Comparison of ENCODE assay signal across 9 cellular contexts in the genomic region with DNA sequence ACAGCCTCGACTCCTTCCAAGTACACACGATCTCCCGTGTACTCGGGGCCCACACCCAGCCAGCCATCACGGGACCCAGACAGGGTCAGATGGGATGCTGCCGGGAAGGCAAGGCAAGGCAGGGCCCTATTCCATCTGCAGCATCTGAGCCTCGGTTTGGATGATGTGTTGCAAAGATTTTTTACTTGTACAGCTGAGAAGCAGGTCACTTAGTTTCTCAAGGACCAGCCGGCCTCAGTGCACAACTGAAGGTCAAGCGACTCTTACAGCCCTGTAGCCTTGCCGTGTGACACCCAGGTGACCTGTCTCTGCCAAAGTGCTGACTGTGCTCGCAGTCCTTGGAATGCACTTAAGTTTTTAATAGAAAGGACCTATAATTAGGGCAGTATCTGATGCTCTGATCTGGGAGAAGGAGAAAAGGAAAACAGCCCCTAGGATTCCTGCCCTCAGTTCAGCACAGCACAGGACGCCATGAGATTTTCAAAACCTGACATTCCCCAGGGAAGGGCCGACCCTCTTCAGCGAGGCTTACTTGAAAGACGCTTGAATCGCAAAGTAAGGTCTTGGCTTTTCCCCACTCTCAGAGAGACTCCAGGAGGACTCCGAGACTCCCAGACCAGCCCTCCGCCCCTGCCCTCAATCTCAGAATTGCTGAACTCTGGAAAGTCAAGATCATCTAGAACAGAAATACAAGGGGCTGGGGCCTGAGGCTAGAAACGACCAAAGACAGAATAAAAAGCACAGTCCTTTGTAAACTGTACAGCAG. TPM values are rescaled to one million over a fixed set of nuclear protein-coding genes. Genes with fewer than 3 reads are reported as not detected.
DNase-seq lines count a peak whose midpoint lies in the region; ATAC-seq, FAIRE-seq and TF ChIP-seq lines count a peak whose summit lies in the region.
"Had no signal": no experiment of that assay in that cellular context is flagged by ENCODE, and none has a peak within 500 bp of the region (broad histone marks: within the 10 kb centered on the region; RNA-seq: fewer than 3 reads in every experiment).

No MANE protein-coding gene starts in this region.

- H2AFZ ChIP-seq in mesenchymal stem cell (ENCODE audit: low read depth, low read length), result no peak overlapping the region

- H3K27ac ChIP-seq in mesenchymal stem cell (ENCODE audit: low read length, poor library complexity, severe bottlenecking), result no peak overlapping the region
- H3K27ac ChIP-seq: WERI-Rb-1 had no signal

- H3K4me1 ChIP-seq in mesenchymal stem cell (ENCODE audit: control insufficient read depth, insufficient read depth, low read depth, low read length), result peaks cover 16% of the 10 kb centered on the region

- H3K27me3 ChIP-seq in bronchial epithelial cell (ENCODE audit: control insufficient read depth, insufficient read depth, low read length), result no peaks in the 10 kb centered on the region
- no peaks in the 10 kb centered on the region for H3K27me3 ChIP-seq in mesenchymal stem cell (ENCODE audit: control insufficient read depth in 1 of 2, insufficient read depth in 1 of 2, low read length in 2 of 2)

- no peak overlapping the region for H3K4ac ChIP-seq in mesenchymal stem cell (ENCODE audit: low read depth in 1 of 2, low read length in 2 of 2)

- no peak for FAIRE-seq in bronchial epithelial cell (lab: Jason Lieb, UNC)

- H4K8ac ChIP-seq in mesenchymal stem cell (ENCODE audit: low read length), result no peak overlapping the region

- no peak overlapping the region for H3K27ac Mint-ChIP-seq in activated T-cell treated with anti-CD3 and anti-CD28 coated beads, Interleukin-2, amount 50 U/mL, for 72 hours
- H3K27ac Mint-ChIP-seq in type B pancreatic cell, result peak overlapping the region; percentile 96

- peaks cover 46% of the 10 kb centered on the region for H3K4me1 Mint-ChIP-seq in activated T-cell treated with anti-CD3 and anti-CD28 coated beads, Interleukin-2, amount 50 U/mL, for 72 hours (ENCODE audit: low read depth)
- H3K4me1 Mint-ChIP-seq in type B pancreatic cell (ENCODE audit: unreplicated experiment), result peaks cover 15% of the 10 kb centered on the region

- peak overlapping the region in 1 of 2 experiments; percentile 59 for H3K18ac ChIP-seq in mesenchymal stem cell (ENCODE audit: low read depth in 1 of 2, low read length in 2 of 2)

- peak overlapping the region; percentile 78 for H3K9ac ChIP-seq in mesenchymal stem cell (ENCODE audit: low read length)

- no peaks in the 10 kb centered on the region for H3K9me3 Mint-ChIP-seq in activated T-cell treated with anti-CD3 and anti-CD28 coated beads, Interleukin-2, amount 50 U/mL, for 72 hours
- H3K9me3 Mint-ChIP-seq in type B pancreatic cell, result peaks cover 6% of the 10 kb centered on the region

- no peak overlapping the region for H3K23ac ChIP-seq in mesenchymal stem cell (ENCODE audit: low read length in 2 of 2)

- TF ChIP-seq CTCF in bronchial epithelial cell (IDR thresholded peaks at IDR 0.05; ENCODE audit: insufficient read depth, low read length, severe bottlenecking) (no peak), type B pancreatic cell (conservative IDR thresholded peaks at IDR 0.05) (no peak)

- H3K27me3 Mint-ChIP-seq in activated T-cell treated with anti-CD3 and anti-CD28 coated beads, Interleukin-2, amount 50 U/mL, for 72 hours (ENCODE audit: low read depth), result no peaks in the 10 kb centered on the region
- peaks cover 7% of the 10 kb centered on the region for H3K27me3 Mint-ChIP-seq in type B pancreatic cell

- H2BK12ac ChIP-seq in mesenchymal stem cell (ENCODE audit: low read length in 2 of 2), result no peak overlapping the region

- H3K4me3 ChIP-seq in bronchial epithelial cell (ENCODE audit: low read depth, low read length) (peak overlapping the region; percentile 85), mesenchymal stem cell (ENCODE audit: insufficient read depth in 1 of 2, low read depth in 1 of 2, low read length in 2 of 2) (peak overlapping the region in 1 of 2 experiments; percentile 83)

- no peaks in the 10 kb centered on the region for H3K9me3 ChIP-seq in mesenchymal stem cell (ENCODE audit: control insufficient read depth, low read length)

- no peaks in the 10 kb centered on the region for H3K36me3 Mint-ChIP-seq in activated T-cell treated with anti-CD3 and anti-CD28 coated beads, Interleukin-2, amount 50 U/mL, for 72 hours (ENCODE audit: insufficient read depth in 2 of 2)
- H3K36me3 Mint-ChIP-seq in type B pancreatic cell, result no peaks in the 10 kb centered on the region

- no peak for ATAC-seq in activated T-cell treated with anti-CD3 and anti-CD28 coated beads, Interleukin-2, amount 50 U/mL, for 72 hours (replicated peaks in 1 of 2)

- H2BK120ac ChIP-seq in mesenchymal stem cell (ENCODE audit: low read depth, low read length), result no peak overlapping the region

- peaks cover 5% of the 10 kb centered on the region for H3K79me1 ChIP-seq in mesenchymal stem cell (replicated peaks; ENCODE audit: low read length, poor library complexity, severe bottlenecking)

- H3K14ac ChIP-seq in mesenchymal stem cell (ENCODE audit: low read length in 2 of 2), result no peak overlapping the region

- no peak overlapping the region for H2BK15ac ChIP-seq in mesenchymal stem cell (ENCODE audit: low read depth, poor library complexity, severe bottlenecking)

- WGBS in mesenchymal stem cell, result 71% methylated on average over 19 of the region's 19 CpGs

- H3K36me3 ChIP-seq in bronchial epithelial cell (ENCODE audit: control insufficient read depth, insufficient read depth, low read length), result no peaks in the 10 kb centered on the region
- no peaks in the 10 kb centered on the region for H3K36me3 ChIP-seq in mesenchymal stem cell (ENCODE audit: control insufficient read depth in 1 of 2, insufficient read depth in 2 of 2, low read depth in 1 of 2, low read length in 2 of 2)
- H3K36me3 ChIP-seq: WERI-Rb-1 had no signal

- no peak overlapping the region for H4K91ac ChIP-seq in mesenchymal stem cell (ENCODE audit: low read length)

- H2AK5ac ChIP-seq in mesenchymal stem cell (ENCODE audit: low read length, severe bottlenecking), result no peak overlapping the region

- peak overlapping the region; percentile 78 for H3K4me2 ChIP-seq in mesenchymal stem cell (ENCODE audit: low read length, poor library complexity, severe bottlenecking)

- H3K4me3 Mint-ChIP-seq in activated T-cell treated with anti-CD3 and anti-CD28 coated beads, Interleukin-2, amount 50 U/mL, for 72 hours, result peak overlapping the region; percentile 93 to 95
- peak overlapping the region; percentile 91 for H3K4me3 Mint-ChIP-seq in type B pancreatic cell

- no peak overlapping the region for H2BK5ac ChIP-seq in mesenchymal stem cell (ENCODE audit: low read depth, low read length, poor library complexity, severe bottlenecking)

- no peak for DNase-seq in activated T-cell treated with anti-CD3 and anti-CD28 coated beads, Interleukin-2, amount 50 U/mL, for 72 hours
- DNase-seq in activated T-cell treated with anti-CD3 and anti-CD28 coated beads, Interleukin-2, amount 50 U/mL, for 1 hour, result no peak
- no peak for DNase-seq in bronchial epithelial cell (ENCODE audit: low read depth)
- DNase-seq in mesenchymal stem cell, result no peak
- no peak for DNase-seq in type B pancreatic cell (ENCODE audit: extremely low spot score, unreplicated experiment)
- DNase-seq in putamen (ENCODE audit: low spot score), result no peak
- no peak for DNase-seq in HCEC 1CT
- no peak for DNase-seq in NCI-H187 (lab: John Stamatoyannopoulos, UW)
- DNase-seq: WERI-Rb-1 had no signal

RNA-seq across cellular contexts. Expression of gene GPR157, which starts 1.3 kb away (rescaled TPM):
- 1 to 10 TPM; 5.9 to 7.5 TPM for total RNA-seq in activated T-cell treated with anti-CD3 and anti-CD28 coated beads, Interleukin-2, amount 50 U/mL, for 72 hours
- total RNA-seq in bronchial epithelial cell (44.0 and 69.6 TPM in 2 replicates), type B pancreatic cell (ENCODE audit: low replicate concordance) (7.7 and 26.6 TPM in 2 replicates)
- 2.7 TPM for polyA plus RNA-seq in mesenchymal stem cell (2013, experiment 1 of 2)
- 2.9 TPM for polyA plus RNA-seq in mesenchymal stem cell (2013, experiment 2 of 2)

RNA-seq across cellular contexts. Expression of gene SLC2A5, which starts 58.1 kb away (rescaled TPM):
- total RNA-seq in activated T-cell treated with anti-CD3 and anti-CD28 coated beads, Interleukin-2, amount 50 U/mL, for 72 hours, result not detected
- under 0.01 and 0.26 TPM in 2 replicates for total RNA-seq in bronchial epithelial cell
- polyA plus RNA-seq in mesenchymal stem cell (2013, experiment 1 of 2), result 0.12 TPM
- 0.05 TPM for polyA plus RNA-seq in mesenchymal stem cell (2013, experiment 2 of 2)
- 2.7 and 10.7 TPM in 2 replicates for total RNA-seq in type B pancreatic cell (ENCODE audit: low replicate concordance)
